1 cellular context compared by ENCODE assay signal in the genomic region with DNA sequence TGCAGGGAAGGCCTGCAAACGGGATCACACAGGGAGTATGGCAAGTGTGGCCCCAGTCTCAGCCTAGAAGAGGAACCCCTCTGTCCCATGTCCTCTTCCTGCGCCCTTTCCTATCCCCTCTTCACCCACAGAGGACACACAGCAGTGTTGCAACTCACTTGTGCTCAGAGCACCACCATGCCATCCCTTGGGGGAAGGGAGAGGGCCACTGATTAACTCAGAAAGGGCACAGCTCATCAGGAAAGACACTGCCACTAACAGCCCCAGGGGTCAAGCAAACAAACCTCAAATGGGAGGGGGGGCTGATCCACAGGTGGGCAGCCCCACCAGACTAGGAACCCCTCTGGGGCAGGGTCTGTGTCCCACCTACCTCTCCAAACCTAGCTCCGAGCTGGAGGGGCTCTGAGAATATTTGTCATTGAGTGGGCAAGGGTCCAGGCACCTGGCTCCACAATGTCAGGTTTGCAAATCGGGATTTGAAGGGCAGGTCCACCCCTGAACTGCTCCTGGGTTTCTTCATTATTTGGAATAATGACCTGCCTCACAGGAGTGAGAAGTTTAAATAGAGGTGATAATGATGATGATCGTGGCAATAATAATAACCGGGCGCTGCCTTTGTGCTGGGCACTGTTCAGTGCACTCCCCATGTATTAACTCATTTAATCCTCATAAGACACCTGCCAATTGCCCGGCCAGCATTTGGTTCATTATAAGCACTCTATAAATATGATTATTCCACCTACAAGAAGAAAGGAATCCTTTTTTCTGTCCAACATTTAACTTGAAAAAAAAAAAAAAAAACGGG.
TF ChIP-seq lines count a peak whose summit lies in the region.

No MANE protein-coding gene starts in this region.

TF ChIP-seq in GM23338, 12 proteins besides CTCF, POLR2A, EP300 and RAD21 (continued from another document):
- TF ChIP-seq, protein P1, sequence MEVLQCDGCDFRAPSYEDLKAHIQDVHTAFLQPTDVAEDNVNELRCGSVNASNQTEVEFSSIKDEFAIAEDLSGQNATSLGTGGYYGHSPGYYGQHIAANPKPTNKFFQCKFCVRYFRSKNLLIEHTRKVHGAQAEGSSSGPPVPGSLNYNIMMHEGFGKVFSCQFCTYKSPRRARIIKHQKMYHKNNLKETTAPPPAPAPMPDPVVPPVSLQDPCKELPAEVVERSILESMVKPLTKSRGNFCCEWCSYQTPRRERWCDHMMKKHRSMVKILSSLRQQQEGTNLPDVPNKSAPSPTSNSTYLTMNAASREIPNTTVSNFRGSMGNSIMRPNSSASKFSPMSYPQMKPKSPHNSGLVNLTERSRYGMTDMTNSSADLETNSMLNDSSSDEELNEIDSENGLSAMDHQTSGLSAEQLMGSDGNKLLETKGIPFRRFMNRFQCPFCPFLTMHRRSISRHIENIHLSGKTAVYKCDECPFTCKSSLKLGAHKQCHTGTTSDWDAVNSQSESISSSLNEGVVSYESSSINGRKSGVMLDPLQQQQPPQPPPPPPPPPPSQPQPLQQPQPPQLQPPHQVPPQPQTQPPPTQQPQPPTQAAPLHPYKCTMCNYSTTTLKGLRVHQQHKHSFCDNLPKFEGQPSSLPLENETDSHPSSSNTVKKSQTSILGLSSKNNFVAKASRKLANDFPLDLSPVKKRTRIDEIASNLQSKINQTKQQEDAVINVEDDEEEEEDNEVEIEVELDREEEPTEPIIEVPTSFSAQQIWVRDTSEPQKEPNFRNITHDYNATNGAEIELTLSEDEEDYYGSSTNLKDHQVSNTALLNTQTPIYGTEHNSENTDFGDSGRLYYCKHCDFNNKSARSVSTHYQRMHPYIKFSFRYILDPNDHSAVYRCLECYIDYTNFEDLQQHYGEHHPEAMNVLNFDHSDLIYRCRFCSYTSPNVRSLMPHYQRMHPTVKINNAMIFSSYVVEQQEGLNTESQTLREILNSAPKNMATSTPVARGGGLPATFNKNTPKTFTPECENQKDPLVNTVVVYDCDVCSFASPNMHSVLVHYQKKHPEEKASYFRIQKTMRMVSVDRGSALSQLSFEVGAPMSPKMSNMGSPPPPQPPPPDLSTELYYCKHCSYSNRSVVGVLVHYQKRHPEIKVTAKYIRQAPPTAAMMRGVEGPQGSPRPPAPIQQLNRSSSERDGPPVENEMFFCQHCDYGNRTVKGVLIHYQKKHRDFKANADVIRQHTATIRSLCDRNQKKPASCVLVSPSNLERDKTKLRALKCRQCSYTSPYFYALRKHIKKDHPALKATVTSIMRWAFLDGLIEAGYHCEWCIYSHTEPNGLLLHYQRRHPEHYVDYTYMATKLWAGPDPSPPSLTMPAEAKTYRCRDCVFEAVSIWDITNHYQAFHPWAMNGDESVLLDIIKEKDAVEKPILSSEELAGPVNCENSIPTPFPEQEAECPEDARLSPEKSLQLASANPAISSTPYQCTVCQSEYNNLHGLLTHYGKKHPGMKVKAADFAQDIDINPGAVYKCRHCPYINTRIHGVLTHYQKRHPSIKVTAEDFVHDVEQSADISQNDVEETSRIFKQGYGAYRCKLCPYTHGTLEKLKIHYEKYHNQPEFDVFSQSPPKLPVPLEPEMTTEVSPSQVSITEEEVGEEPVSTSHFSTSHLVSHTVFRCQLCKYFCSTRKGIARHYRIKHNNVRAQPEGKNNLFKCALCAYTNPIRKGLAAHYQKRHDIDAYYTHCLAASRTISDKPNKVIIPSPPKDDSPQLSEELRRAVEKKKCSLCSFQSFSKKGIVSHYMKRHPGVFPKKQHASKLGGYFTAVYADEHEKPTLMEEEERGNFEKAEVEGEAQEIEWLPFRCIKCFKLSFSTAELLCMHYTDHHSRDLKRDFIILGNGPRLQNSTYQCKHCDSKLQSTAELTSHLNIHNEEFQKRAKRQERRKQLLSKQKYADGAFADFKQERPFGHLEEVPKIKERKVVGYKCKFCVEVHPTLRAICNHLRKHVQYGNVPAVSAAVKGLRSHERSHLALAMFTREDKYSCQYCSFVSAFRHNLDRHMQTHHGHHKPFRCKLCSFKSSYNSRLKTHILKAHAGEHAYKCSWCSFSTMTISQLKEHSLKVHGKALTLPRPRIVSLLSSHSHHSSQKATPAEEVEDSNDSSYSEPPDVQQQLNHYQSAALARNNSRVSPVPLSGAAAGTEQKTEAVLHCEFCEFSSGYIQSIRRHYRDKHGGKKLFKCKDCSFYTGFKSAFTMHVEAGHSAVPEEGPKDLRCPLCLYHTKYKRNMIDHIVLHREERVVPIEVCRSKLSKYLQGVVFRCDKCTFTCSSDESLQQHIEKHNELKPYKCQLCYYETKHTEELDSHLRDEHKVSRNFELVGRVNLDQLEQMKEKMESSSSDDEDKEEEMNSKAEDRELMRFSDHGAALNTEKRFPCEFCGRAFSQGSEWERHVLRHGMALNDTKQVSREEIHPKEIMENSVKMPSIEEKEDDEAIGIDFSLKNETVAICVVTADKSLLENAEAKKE (CRISPR knock-in tag; IDR thresholded peaks at IDR 0.05): no peak
- no peak for TF ChIP-seq EZH2phosphoT487 (IDR thresholded peaks at IDR 0.05; ENCODE audit: unreplicated experiment)
